8 cellular contexts compared by ENCODE assay signal in genomic region chr11:128342511-128343133, GRCh38.
DNase-seq lines count a peak whose midpoint lies in the region; ATAC-seq, FAIRE-seq and TF ChIP-seq lines count a peak whose summit lies in the region.

No MANE protein-coding gene starts in this region.

- no peak for TF ChIP-seq CTCF in AG10803 (conservative IDR thresholded peaks at IDR 0.05; ENCODE audit: low read length)
- no peak for TF ChIP-seq CTCF in GM12878 (IDR thresholded peaks at IDR 0.05 in 2 of 3, conservative IDR thresholded peaks at IDR 0.05 in 1 of 3; ENCODE audit: control insufficient read depth in 2 of 3, extremely low read depth in 1 of 3, insufficient read depth in 1 of 3, low read depth in 3 of 3, low read length in 3 of 3)
- no peak for TF ChIP-seq CTCF in mucosa of descending colon (IDR thresholded peaks at IDR 0.05)

- BruUV-seq in GM12878 (replicated peaks; lab: Mats Ljungman, UMichigan): no TSS peak

- H3K27me3 ChIP-seq in GM12878 (replicated peaks in 1 of 2; ENCODE audit: control insufficient read depth in 2 of 2, insufficient read depth in 2 of 2, low read length in 1 of 2): no peaks in the 10 kb centered on the region

- intact Hi-C loops in GM12878 (cut with micrococcal nuclease; ENCODE audit: unreplicated experiment): no loop called here
- intact Hi-C loops in mucosa of descending colon (cut with DNase I, micrococcal nuclease): no loop called here

- no peak for TF ChIP-seq EP300 in GM12878 (IDR thresholded peaks at IDR 0.05; ENCODE audit: borderline replicate concordance in 1 of 2, control insufficient read depth in 1 of 2, low read depth in 2 of 2, low read length in 2 of 2)

- H3K27ac ChIP-seq in GM12878 (ENCODE audit: control insufficient read depth, insufficient read depth): no peak overlapping the region

- POLR2A ChIA-PET in GM12878 (lab: Charles Lee): no interaction called here

- 0 out of 2 replicates have a peak, but pooled peaks have one; percentile 12 for TF ChIP-seq RAD21 in GM12878 (IDR thresholded peaks at IDR 0.05; ENCODE audit: insufficient read depth, low read depth, low read length)

- H3K4me1 ChIP-seq in GM12878 (ENCODE audit: control insufficient read depth, insufficient read depth, low read length) (peaks cover 19% of the 10 kb centered on the region), mucosa of descending colon (ENCODE audit: low read depth) (peaks cover 9% of the 10 kb centered on the region)

- H2AFZ ChIP-seq in GM12878 (ENCODE audit: control insufficient read depth, low read depth, low read length): peak overlapping the region; percentile 37

- H3K36me3 ChIP-seq in GM12878 (ENCODE audit: control insufficient read depth in 2 of 2, insufficient read depth in 2 of 2, low read length in 1 of 2) (no peaks in the 10 kb centered on the region), mucosa of descending colon (ENCODE audit: low read depth) (no peaks in the 10 kb centered on the region)

- ATAC-seq in HG03432 (IDR thresholded peaks at IDR 0.05; ENCODE audit: unreplicated experiment) (peak; percentile 87), GM12878 (peak; percentile 94), mucosa of descending colon (peak; percentile 87)

- CTCF ChIA-PET in GM12878 (lab: Yijun Ruan, JAX): interaction anchor here (0.9 to 1.3 kb wide), 4 partner anchors 15 to 52 kb away, joined by 3 to 6 read pairs (median 4); no protein-coding TSS in a partner anchor

- H3K9me3 ChIP-seq in GM12878 (replicated peaks; ENCODE audit: control insufficient read depth, insufficient read depth, low read length): no peaks in the 10 kb centered on the region
- H3K9me3 ChIP-seq in mucosa of descending colon: no peaks in the 10 kb centered on the region

- peak; percentile 79 for DNase-seq in AG10803 (ENCODE audit: low read depth)
- peak; percentile 51 for DNase-seq in GM19240 (ENCODE audit: insufficient read length, low spot score)
- peak; percentile 61 for DNase-seq in RPMI8226
- DNase-seq in GM12878 (ENCODE audit: low read depth, low spot score): peak; percentile 39
- peak; percentile 37 to 64 (median 43) for DNase-seq in mucosa of descending colon
- no peak for DNase-seq in NCI-H526 treated with DMSO at 0.1 percent for 48 hours (lab: John Stamatoyannopoulos, UW)
- DNase-seq in hypothalamus (lab: John Stamatoyannopoulos, UW): no peak

- H3K4me2 ChIP-seq in GM12878 (ENCODE audit: control insufficient read depth, insufficient read depth): peak overlapping the region; percentile 13; the same call in 1 of the 2 replicates

- RAD21 ChIA-PET in GM12878 (lab: Charles Lee; ENCODE audit: unreplicated experiment): interaction anchor here (1.0 kb wide), 1 partner anchor 66 kb away, joined by 3 read pairs; no protein-coding TSS in a partner anchor

- no peak for TF ChIP-seq POLR2A in GM12878 (IDR thresholded peaks at IDR 0.05; ENCODE audit: low read depth, low read length)

- no peaks in the 10 kb centered on the region for H3K79me2 ChIP-seq in GM12878 (ENCODE audit: control insufficient read depth, insufficient read depth, low read length)

- WGBS in GM12878 (ENCODE audit: insufficient coverage, insufficient replicate concordance, low lambda C conversion rate, missing lambda C conversion rate): 55% methylated on average over 7 of the region's 7 CpGs

- SMC1A ChIA-PET in GM12878 (lab: Charles Lee; ENCODE audit: uncharacterized antibody, unreplicated experiment): interaction anchor here (0.7 to 2.2 kb wide), 9 partner anchors 8 to 60 kb away, joined by 3 to 8 read pairs (median 3); no protein-coding TSS in a partner anchor

- in situ Hi-C loops in GM12878 (cut with MboI): no loop called here

- no peak for FAIRE-seq in GM12878 (lab: Jason Lieb, UNC)

- H4K20me1 ChIP-seq in GM12878 (ENCODE audit: control insufficient read depth, insufficient read depth): no peaks in the 10 kb centered on the region

- no peak overlapping the region for H3K9ac ChIP-seq in GM12878 (ENCODE audit: control insufficient read depth, insufficient read depth, low read length)

- H3K4me3 ChIP-seq in AG10803 (ENCODE audit: low read length) (no peak overlapping the region), GM12878 (no peak overlapping the region), mucosa of descending colon (no peak overlapping the region)

TF ChIP-seq in GM12878, 131 proteins besides CTCF, POLR2A, EP300 and RAD21:
- no peak for TF ChIP-seq BACH1 (IDR thresholded peaks at IDR 0.05; ENCODE audit: borderline replicate concordance)
- TF ChIP-seq EED (IDR thresholded peaks at IDR 0.05; ENCODE audit: low read depth): peak; percentile 83
- TF ChIP-seq, protein P1, sequence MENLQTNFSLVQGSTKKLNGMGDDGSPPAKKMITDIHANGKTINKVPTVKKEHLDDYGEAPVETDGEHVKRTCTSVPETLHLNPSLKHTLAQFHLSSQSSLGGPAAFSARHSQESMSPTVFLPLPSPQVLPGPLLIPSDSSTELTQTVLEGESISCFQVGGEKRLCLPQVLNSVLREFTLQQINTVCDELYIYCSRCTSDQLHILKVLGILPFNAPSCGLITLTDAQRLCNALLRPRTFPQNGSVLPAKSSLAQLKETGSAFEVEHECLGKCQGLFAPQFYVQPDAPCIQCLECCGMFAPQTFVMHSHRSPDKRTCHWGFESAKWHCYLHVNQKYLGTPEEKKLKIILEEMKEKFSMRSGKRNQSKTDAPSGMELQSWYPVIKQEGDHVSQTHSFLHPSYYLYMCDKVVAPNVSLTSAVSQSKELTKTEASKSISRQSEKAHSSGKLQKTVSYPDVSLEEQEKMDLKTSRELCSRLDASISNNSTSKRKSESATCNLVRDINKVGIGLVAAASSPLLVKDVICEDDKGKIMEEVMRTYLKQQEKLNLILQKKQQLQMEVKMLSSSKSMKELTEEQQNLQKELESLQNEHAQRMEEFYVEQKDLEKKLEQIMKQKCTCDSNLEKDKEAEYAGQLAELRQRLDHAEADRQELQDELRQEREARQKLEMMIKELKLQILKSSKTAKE (IDR thresholded peaks at IDR 0.05; ENCODE audit: low read depth, poor library complexity, severe bottlenecking): no peak
- TF ChIP-seq JUNB (IDR thresholded peaks at IDR 0.05): peak; percentile 74
- no peak for TF ChIP-seq YY1 (IDR thresholded peaks at IDR 0.05; ENCODE audit: low read depth, low read length)
- TF ChIP-seq CREB1 (IDR thresholded peaks at IDR 0.05; ENCODE audit: low read depth): peak; percentile 40; the same call in 1 of the 2 replicates
- no peak for TF ChIP-seq CHD4 (IDR thresholded peaks at IDR 0.05)
- peak; percentile 72 for TF ChIP-seq CREM (IDR thresholded peaks at IDR 0.05; ENCODE audit: low read depth)
- TF ChIP-seq TCF3 (IDR thresholded peaks at IDR 0.05; ENCODE audit: borderline replicate concordance, insufficient read depth, low read depth, low read length): peak; percentile 81; the same call in 1 of the 2 replicates
- no peak for TF ChIP-seq HDAC2 (IDR thresholded peaks at IDR 0.05)
- TF ChIP-seq MAX (IDR thresholded peaks at IDR 0.05; ENCODE audit: low read depth, low read length): no peak
- TF ChIP-seq BHLHE40 (IDR thresholded peaks at IDR 0.05; ENCODE audit: borderline replicate concordance in 1 of 2, low read depth in 2 of 2, low read length in 1 of 2): no peak

Comparison
In these comparisons a context has a peak if more than half of its experiments do, and no peak if none do; other contexts are left out.
1. DNase-seq: peak in AG10803 (single experiment), GM19240 (single experiment), RPMI8226 (single experiment), GM12878 (single experiment) and mucosa of descending colon (3 of 3); none in NCI-H526 treated with DMSO at 0.1 percent for 48 hours (single experiment) and hypothalamus (0 of 51).
2. Peak in every context shown above with its lines, with median percentiles within 50 percentile points of each other: ATAC-seq.